1 cellular context compared by ENCODE assay signal in genomic region chr1:85297538-85297854, GRCh38.
TF ChIP-seq lines count a peak whose summit lies in the region.

No MANE protein-coding gene starts in this region.

TF ChIP-seq in GM12878, 131 proteins besides CTCF, POLR2A, EP300 and RAD21:
- TF ChIP-seq, protein P1, sequence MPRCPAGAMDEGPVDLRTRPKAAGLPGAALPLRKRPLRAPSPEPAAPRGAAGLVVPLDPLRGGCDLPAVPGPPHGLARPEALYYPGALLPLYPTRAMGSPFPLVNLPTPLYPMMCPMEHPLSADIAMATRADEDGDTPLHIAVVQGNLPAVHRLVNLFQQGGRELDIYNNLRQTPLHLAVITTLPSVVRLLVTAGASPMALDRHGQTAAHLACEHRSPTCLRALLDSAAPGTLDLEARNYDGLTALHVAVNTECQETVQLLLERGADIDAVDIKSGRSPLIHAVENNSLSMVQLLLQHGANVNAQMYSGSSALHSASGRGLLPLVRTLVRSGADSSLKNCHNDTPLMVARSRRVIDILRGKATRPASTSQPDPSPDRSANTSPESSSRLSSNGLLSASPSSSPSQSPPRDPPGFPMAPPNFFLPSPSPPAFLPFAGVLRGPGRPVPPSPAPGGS (IDR thresholded peaks at IDR 0.05; ENCODE audit: borderline replicate concordance, insufficient read depth, low read depth, low read length, poor library complexity, severe bottlenecking) = no peak
- TF ChIP-seq YBX1 (IDR thresholded peaks at IDR 0.05) (no peak), MXI1 (IDR thresholded peaks at IDR 0.05; ENCODE audit: low read depth, low read length) (no peak), FOXM1 (IDR thresholded peaks at IDR 0.05; ENCODE audit: low read depth, low read length) (no peak), SMARCA5 (IDR thresholded peaks at IDR 0.05) (no peak), MYC (IDR thresholded peaks at IDR 0.05; ENCODE audit: insufficient read depth, insufficient read length, insufficient replicate concordance, low read length, severe bottlenecking) (no peak), RCOR1 (conservative IDR thresholded peaks at IDR 0.05; ENCODE audit: low read depth, low read length) (no peak), EZH2 (IDR thresholded peaks at IDR 0.05; ENCODE audit: borderline replicate concordance, control insufficient read depth, low read depth, low read length) (no peak)
- TF ChIP-seq, protein P2, sequence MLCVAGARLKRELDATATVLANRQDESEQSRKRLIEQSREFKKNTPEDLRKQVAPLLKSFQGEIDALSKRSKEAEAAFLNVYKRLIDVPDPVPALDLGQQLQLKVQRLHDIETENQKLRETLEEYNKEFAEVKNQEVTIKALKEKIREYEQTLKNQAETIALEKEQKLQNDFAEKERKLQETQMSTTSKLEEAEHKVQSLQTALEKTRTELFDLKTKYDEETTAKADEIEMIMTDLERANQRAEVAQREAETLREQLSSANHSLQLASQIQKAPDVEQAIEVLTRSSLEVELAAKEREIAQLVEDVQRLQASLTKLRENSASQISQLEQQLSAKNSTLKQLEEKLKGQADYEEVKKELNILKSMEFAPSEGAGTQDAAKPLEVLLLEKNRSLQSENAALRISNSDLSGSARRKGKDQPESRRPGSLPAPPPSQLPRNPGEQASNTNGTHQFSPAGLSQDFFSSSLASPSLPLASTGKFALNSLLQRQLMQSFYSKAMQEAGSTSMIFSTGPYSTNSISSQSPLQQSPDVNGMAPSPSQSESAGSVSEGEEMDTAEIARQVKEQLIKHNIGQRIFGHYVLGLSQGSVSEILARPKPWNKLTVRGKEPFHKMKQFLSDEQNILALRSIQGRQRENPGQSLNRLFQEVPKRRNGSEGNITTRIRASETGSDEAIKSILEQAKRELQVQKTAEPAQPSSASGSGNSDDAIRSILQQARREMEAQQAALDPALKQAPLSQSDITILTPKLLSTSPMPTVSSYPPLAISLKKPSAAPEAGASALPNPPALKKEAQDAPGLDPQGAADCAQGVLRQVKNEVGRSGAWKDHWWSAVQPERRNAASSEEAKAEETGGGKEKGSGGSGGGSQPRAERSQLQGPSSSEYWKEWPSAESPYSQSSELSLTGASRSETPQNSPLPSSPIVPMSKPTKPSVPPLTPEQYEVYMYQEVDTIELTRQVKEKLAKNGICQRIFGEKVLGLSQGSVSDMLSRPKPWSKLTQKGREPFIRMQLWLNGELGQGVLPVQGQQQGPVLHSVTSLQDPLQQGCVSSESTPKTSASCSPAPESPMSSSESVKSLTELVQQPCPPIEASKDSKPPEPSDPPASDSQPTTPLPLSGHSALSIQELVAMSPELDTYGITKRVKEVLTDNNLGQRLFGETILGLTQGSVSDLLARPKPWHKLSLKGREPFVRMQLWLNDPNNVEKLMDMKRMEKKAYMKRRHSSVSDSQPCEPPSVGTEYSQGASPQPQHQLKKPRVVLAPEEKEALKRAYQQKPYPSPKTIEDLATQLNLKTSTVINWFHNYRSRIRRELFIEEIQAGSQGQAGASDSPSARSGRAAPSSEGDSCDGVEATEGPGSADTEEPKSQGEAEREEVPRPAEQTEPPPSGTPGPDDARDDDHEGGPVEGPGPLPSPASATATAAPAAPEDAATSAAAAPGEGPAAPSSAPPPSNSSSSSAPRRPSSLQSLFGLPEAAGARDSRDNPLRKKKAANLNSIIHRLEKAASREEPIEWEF (IDR thresholded peaks at IDR 0.05; ENCODE audit: insufficient replicate concordance, low read depth, low read length) = no peak
